In genomic region chr15:67253517-67254237, GRCh38 we compare ENCODE assay signal across 8 cellular contexts. TPM values are rescaled to one million over a fixed set of nuclear protein-coding genes. Genes with fewer than 3 reads are reported as not detected.
A peak's percentile ranks its signal among the peaks of the same experiment; 100 is the strongest.
DNase-seq lines count a peak whose midpoint lies in the region; ATAC-seq and TF ChIP-seq lines count a peak whose summit lies in the region.

No MANE protein-coding gene starts in this region.

- no peak for ATAC-seq in HG03457 (IDR thresholded peaks at IDR 0.05; ENCODE audit: unreplicated experiment)

- peak overlapping the region; percentile 96 for H3K27ac Mint-ChIP-seq in activated naive CD4-positive, alpha-beta T cell treated with anti-CD3 and anti-CD28 coated beads, Interleukin-2, amount 50 U/mL, for 24 hours
- H3K27ac Mint-ChIP-seq in T-helper 1 cell treated with Interleukin-12 subunit alpha and Interleukin-12 subunit beta and Interleukin-4 antibody, amounts not matched to agents 30 μg/mL and 1 μg/mL, for 36 hours = peak overlapping the region; percentile 99
- H3K27ac Mint-ChIP-seq in progenitor cell of endocrine pancreas = peak overlapping the region; percentile 97

- peak overlapping the region; percentile 97 for H3K4me3 Mint-ChIP-seq in activated naive CD4-positive, alpha-beta T cell treated with anti-CD3 and anti-CD28 coated beads, Interleukin-2, amount 50 U/mL, for 24 hours
- peak overlapping the region; percentile 100 for H3K4me3 Mint-ChIP-seq in T-helper 1 cell treated with Interleukin-12 subunit alpha and Interleukin-12 subunit beta and Interleukin-4 antibody, amounts not matched to agents 30 μg/mL and 1 μg/mL, for 36 hours
- peak overlapping the region; percentile 94 for H3K4me3 Mint-ChIP-seq in progenitor cell of endocrine pancreas (ENCODE audit: low read depth)

- TF ChIP-seq CTCF in fibroblast of mammary gland (conservative IDR thresholded peaks at IDR 0.05; ENCODE audit: control insufficient read depth, insufficient read depth, low read depth, low read length) = no peak
- no peak for TF ChIP-seq CTCF in progenitor cell of endocrine pancreas (IDR thresholded peaks at IDR 0.05; ENCODE audit: unreplicated experiment)

- no peak for DNase-seq in activated naive CD4-positive, alpha-beta T cell treated with Interleukin-2 at 50 U/mL for 16 hours
- DNase-seq in fibroblast of mammary gland (ENCODE audit: low read depth) (peak; percentile 42), progenitor cell of endocrine pancreas (ENCODE audit: low spot score, unreplicated experiment) (no peak), DMS114 treated with DMSO at 0.1 percent for 48 hours (lab: John Stamatoyannopoulos, UW; ENCODE audit: unreplicated experiment) (no peak), HK-2 (ENCODE audit: unreplicated experiment) (no peak)

- H3K9me3 Mint-ChIP-seq in activated naive CD4-positive, alpha-beta T cell treated with anti-CD3 and anti-CD28 coated beads, Interleukin-2, amount 50 U/mL, for 24 hours = no peaks in the 10 kb centered on the region
- H3K9me3 Mint-ChIP-seq in T-helper 1 cell treated with Interleukin-12 subunit alpha and Interleukin-12 subunit beta and Interleukin-4 antibody, amounts not matched to agents 30 μg/mL and 1 μg/mL, for 36 hours = no peaks in the 10 kb centered on the region
- H3K9me3 Mint-ChIP-seq in progenitor cell of endocrine pancreas (ENCODE audit: low read depth) = no peaks in the 10 kb centered on the region

- no peaks in the 10 kb centered on the region for H3K27me3 Mint-ChIP-seq in activated naive CD4-positive, alpha-beta T cell treated with anti-CD3 and anti-CD28 coated beads, Interleukin-2, amount 50 U/mL, for 24 hours
- peaks cover 24% of the 10 kb centered on the region for H3K27me3 Mint-ChIP-seq in T-helper 1 cell treated with Interleukin-12 subunit alpha and Interleukin-12 subunit beta and Interleukin-4 antibody, amounts not matched to agents 30 μg/mL and 1 μg/mL, for 36 hours (ENCODE audit: low read depth)
- H3K27me3 Mint-ChIP-seq in progenitor cell of endocrine pancreas = no peaks in the 10 kb centered on the region

- peaks cover 4% of the 10 kb centered on the region for H3K36me3 Mint-ChIP-seq in activated naive CD4-positive, alpha-beta T cell treated with anti-CD3 and anti-CD28 coated beads, Interleukin-2, amount 50 U/mL, for 24 hours
- peaks cover 12% of the 10 kb centered on the region for H3K36me3 Mint-ChIP-seq in T-helper 1 cell treated with Interleukin-12 subunit alpha and Interleukin-12 subunit beta and Interleukin-4 antibody, amounts not matched to agents 30 μg/mL and 1 μg/mL, for 36 hours (ENCODE audit: low read depth)
- no peaks in the 10 kb centered on the region for H3K36me3 Mint-ChIP-seq in progenitor cell of endocrine pancreas (ENCODE audit: insufficient read depth)

- H3K4me1 Mint-ChIP-seq in activated naive CD4-positive, alpha-beta T cell treated with anti-CD3 and anti-CD28 coated beads, Interleukin-2, amount 50 U/mL, for 24 hours = peaks cover 50% of the 10 kb centered on the region
- H3K4me1 Mint-ChIP-seq in T-helper 1 cell treated with Interleukin-12 subunit alpha and Interleukin-12 subunit beta and Interleukin-4 antibody, amounts not matched to agents 30 μg/mL and 1 μg/mL, for 36 hours (ENCODE audit: low read depth) = peaks cover 28% of the 10 kb centered on the region
- H3K4me1 Mint-ChIP-seq in progenitor cell of endocrine pancreas (ENCODE audit: low read depth) = peaks cover 17% of the 10 kb centered on the region

- peak overlapping the region; percentile 99 for H3K4me3 ChIP-seq in fibroblast of mammary gland (ENCODE audit: control insufficient read depth, low read depth, low read length)

RNA-seq across cellular contexts. Expression of gene AAGAB, which starts 0.8 kb away (rescaled TPM):
- total RNA-seq in progenitor cell of endocrine pancreas = 60.5 and 60.6 TPM in 2 replicates

RNA-seq across cellular contexts. Expression of gene IQCH, which starts 0.9 kb away (rescaled TPM):
- total RNA-seq in progenitor cell of endocrine pancreas = 5.2 TPM in 2 replicates
